1 cellular context compared by ENCODE assay signal in genomic region chr21:45923146-45923545, GRCh38.
TF ChIP-seq lines count a peak whose summit lies in the region.

No MANE protein-coding gene starts in this region.

TF ChIP-seq in H1, 55 proteins besides CTCF, POLR2A, EP300 and RAD21 (continued from another document):
- TF ChIP-seq ATF2 (IDR thresholded peaks at IDR 0.05; ENCODE audit: low read length) (no peak), USF2 (IDR thresholded peaks at IDR 0.05; ENCODE audit: low read length) (0 out of 2 replicates have a peak, but pooled peaks have one; percentile 13), GABPA (IDR thresholded peaks at IDR 0.05; ENCODE audit: borderline replicate concordance, insufficient read depth, low read length) (peak; percentile 25; the same call in 1 of the 2 replicates), CHD2 (IDR thresholded peaks at IDR 0.05; ENCODE audit: low read length) (no peak; the same call in 1 of the 2 replicates), EGR1 (IDR thresholded peaks at IDR 0.05; ENCODE audit: borderline replicate concordance, low read depth, low read length) (no peak; the same call in 1 of the 2 replicates), KDM1A (IDR thresholded peaks at IDR 0.05; ENCODE audit: borderline replicate concordance, low read length) (no peak), MAX (IDR thresholded peaks at IDR 0.05) (peak; percentile 95), HDAC2 (IDR thresholded peaks at IDR 0.05; ENCODE audit: borderline replicate concordance in 1 of 2, low read depth in 2 of 2, low read length in 2 of 2) (no peak), TAF1 (IDR thresholded peaks at IDR 0.05; ENCODE audit: low read depth, low read length) (no peak)
